In the genomic region with DNA sequence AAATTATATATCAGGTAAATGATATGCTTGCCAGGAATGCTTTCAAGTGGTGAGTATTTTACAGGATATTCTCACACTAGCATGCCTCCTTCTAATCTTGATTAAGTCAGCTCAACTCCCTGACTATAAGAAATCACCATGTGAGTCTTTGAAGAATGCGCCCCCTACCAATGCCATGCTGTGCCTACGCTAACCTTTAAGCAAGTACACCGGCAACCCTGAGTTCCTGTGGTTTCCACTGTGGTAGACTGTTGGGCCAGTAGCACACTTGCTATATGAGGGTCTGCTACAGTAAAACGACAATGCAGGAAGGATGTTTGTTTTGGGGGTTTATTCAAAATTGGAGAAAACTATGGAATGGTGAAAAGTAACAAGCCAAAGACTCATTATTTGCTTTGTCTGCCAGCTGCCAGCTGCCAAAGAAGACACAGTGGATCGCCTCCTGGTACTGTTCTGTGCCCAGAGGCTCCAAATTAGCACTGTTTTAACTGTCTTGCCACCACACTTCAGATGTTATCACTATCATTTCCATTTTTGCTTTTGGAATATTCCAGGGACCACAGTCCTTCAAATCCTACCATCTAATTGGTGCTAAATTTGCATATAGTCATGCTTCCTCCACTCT, we compare ENCODE assay signal across 11 cellular contexts.
A peak's percentile ranks its signal among the peaks of the same experiment; 100 is the strongest.
DNase-seq lines count a peak whose midpoint lies in the region; ATAC-seq and TF ChIP-seq lines count a peak whose summit lies in the region.
"Had no signal": no experiment of that assay in that cellular context is flagged by ENCODE, and none has a peak within 500 bp of the region (broad histone marks: within the 10 kb centered on the region; RNA-seq: fewer than 3 reads in every experiment).

No MANE protein-coding gene starts in this region.

- H3K27me3 ChIP-seq in WERI-Rb-1 (ENCODE audit: insufficient read depth, low read depth, severe bottlenecking) (no peaks in the 10 kb centered on the region), aorta (ENCODE audit: control insufficient read depth in 1 of 2, insufficient read depth in 2 of 2, low read length in 1 of 2) (no peaks in the 10 kb centered on the region)
- H3K27me3 ChIP-seq: sigmoid colon had no signal

- no peak overlapping the region for H3K27ac ChIP-seq in WERI-Rb-1
- no peak overlapping the region for H3K27ac ChIP-seq in aorta (ENCODE audit: low read depth in 1 of 2, low read length in 2 of 2)
- H3K27ac ChIP-seq: left ventricle myocardium inferior, sigmoid colon had no signal

- intact Hi-C loops in aorta (cut with DNase I): no loop called here

- H3K4me1 ChIP-seq in aorta (ENCODE audit: control insufficient read depth in 1 of 2, insufficient read depth in 2 of 2, low read length in 2 of 2): no peaks in the 10 kb centered on the region
- H3K4me1 ChIP-seq: left ventricle myocardium inferior, sigmoid colon had no signal

- H3K36me3 ChIP-seq in WERI-Rb-1 (no peaks in the 10 kb centered on the region), aorta (ENCODE audit: control insufficient read depth in 1 of 2, insufficient read depth in 2 of 2, low read length in 1 of 2) (no peaks in the 10 kb centered on the region)
- H3K36me3 ChIP-seq: left ventricle myocardium inferior, sigmoid colon had no signal

- no peak for ATAC-seq in aorta (ENCODE audit: low FRiP score)

- H3K4me3 ChIP-seq in Jurkat, Clone E6-1 (ENCODE audit: low read length): peak overlapping the region; percentile 0; the same call in 1 of the 2 replicates
- H3K4me3 ChIP-seq in WERI-Rb-1 (ENCODE audit: low read depth, low read length) (no peak overlapping the region), retinal pigment epithelial cell (ENCODE audit: low read length) (no peak overlapping the region), aorta (ENCODE audit: low read length in 2 of 2) (no peak overlapping the region)
- H3K4me3 ChIP-seq: left ventricle myocardium inferior, sigmoid colon had no signal

- no peaks in the 10 kb centered on the region for H3K9me3 ChIP-seq in WERI-Rb-1 (ENCODE audit: severe bottlenecking)
- no peaks in the 10 kb centered on the region for H3K9me3 ChIP-seq in aorta (ENCODE audit: control insufficient read depth, low read length)
- H3K9me3 ChIP-seq: left ventricle myocardium inferior, sigmoid colon had no signal

- TF ChIP-seq CTCF in WERI-Rb-1 (IDR thresholded peaks at IDR 0.05; ENCODE audit: low read depth, low read length) (peak; percentile 62), retinal pigment epithelial cell (conservative IDR thresholded peaks at IDR 0.05; ENCODE audit: low read depth, low read length) (peak; percentile 43)

- peak; percentile 4 for DNase-seq in NCI-H146 (lab: John Stamatoyannopoulos, UW)
- DNase-seq in NCI-H146 treated with DMSO at 0.1 percent for 48 hours (lab: John Stamatoyannopoulos, UW; ENCODE audit: unreplicated experiment): no peak
- peak; percentile 97 for DNase-seq in Jurkat, Clone E6-1 (ENCODE audit: low read depth, low spot score)
- DNase-seq in WERI-Rb-1: peak; percentile 69
- DNase-seq in retinal pigment epithelial cell (ENCODE audit: low read depth): peak; percentile 33
- DNase-seq in AG20443 (ENCODE audit: low spot score): no peak
- no peak for DNase-seq in mesenteric fat pad (ENCODE audit: low spot score)
- DNase-seq in aorta: no peak
- DNase-seq: left ventricle myocardium inferior, NCI-H2171, sigmoid colon had no signal

- 80 to 83% methylated on average over 5 of the region's 5 CpGs for WGBS in aorta, 2 donors

Comparison
In these comparisons a context has a peak if more than half of its experiments do, and no peak if none do; other contexts are left out.
1. DNase-seq: peak in NCI-H146 (single experiment), Jurkat, Clone E6-1 (single experiment), WERI-Rb-1 (single experiment) and retinal pigment epithelial cell (single experiment); none in NCI-H146 treated with DMSO at 0.1 percent for 48 hours (single experiment), AG20443 (single experiment), mesenteric fat pad (single experiment) and aorta (0 of 2).